In the genomic region with DNA sequence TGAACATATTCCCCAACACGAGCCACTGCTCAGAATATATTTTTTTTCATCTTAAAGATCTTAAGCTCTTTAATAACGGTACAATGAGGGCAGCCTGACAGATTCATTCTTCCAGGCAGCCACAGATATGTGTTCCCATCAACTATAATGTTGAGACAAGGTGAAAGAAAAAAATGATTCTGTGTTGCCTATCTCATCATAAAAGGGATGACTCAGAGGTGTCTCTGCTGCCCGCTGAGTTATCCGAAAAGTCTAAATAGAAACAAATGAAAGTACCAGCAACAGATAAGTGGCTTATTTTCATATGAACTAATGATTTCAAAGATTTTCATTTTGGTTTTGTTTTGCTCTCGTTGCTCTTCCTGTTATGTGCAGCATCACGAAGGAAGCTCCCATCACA, we compare ENCODE assay signal across 27 cellular contexts.
"Had no signal": no experiment of that assay in that cellular context is flagged by ENCODE, and none has a peak within 500 bp of the region (broad histone marks: within the 10 kb centered on the region; RNA-seq: fewer than 3 reads in every experiment).

No MANE protein-coding gene starts in this region.

- H3K4me1 ChIP-seq: stomach, suprapubic skin, testis, thyroid gland, tibial artery, transverse colon, upper lobe of left lung, upper lobe of right lung, uterus, vagina had no signal

- H3K36me3 Mint-ChIP-seq: stimulated activated effector memory CD8-positive, alpha-beta T cell treated with anti-CD3 and anti-CD28 coated beads, Interleukin-12 subunit alpha, Interleukin-12 subunit beta, amount 100 ng/mL, for 72 hours; stimulated activated memory B cell treated with anti-CD40 and anti-IgM and Interleukin-4, amounts not matched to agents 10 μg/mL and 1 μg/mL and 100 μg/mL, for 72 hours; stimulated activated naive B cell treated with anti-CD40 and anti-IgM and Interleukin-4, amounts not matched to agents 10 μg/mL and 1 μg/mL and 100 μg/mL, for 72 hours; type B pancreatic cell had no signal

- H3K27me3 ChIP-seq: stomach, suprapubic skin, testis, thyroid gland, tibial artery, tibial nerve, transverse colon, upper lobe of left lung, upper lobe of right lung, uterus, vagina had no signal

- H3K27me3 Mint-ChIP-seq: stimulated activated memory B cell treated with anti-CD40 and anti-IgM and Interleukin-4, amounts not matched to agents 10 μg/mL and 1 μg/mL and 100 μg/mL, for 72 hours; stimulated activated naive B cell treated with anti-CD40 and anti-IgM and Interleukin-4, amounts not matched to agents 10 μg/mL and 1 μg/mL and 100 μg/mL, for 72 hours; stimulated activated naive CD8-positive, alpha-beta T cell treated with anti-CD3 and anti-CD28 coated beads, Interleukin-15, amount 100 ng/mL, for 72 hours; stimulated activated naive CD8-positive, alpha-beta T cell treated with anti-CD3 and anti-CD28 coated beads, Interleukin-15, Interleukin-2, amounts not matched to agents 100 ng/mL and 50 ng/mL, for 24 hours; type B pancreatic cell had no signal

- H3K9me3 Mint-ChIP-seq: stimulated activated memory B cell treated with anti-CD40 and anti-IgM and Interleukin-4, amounts not matched to agents 10 μg/mL and 1 μg/mL and 100 μg/mL, for 72 hours; stimulated activated naive CD8-positive, alpha-beta T cell treated with anti-CD3 and anti-CD28 coated beads, Interleukin-15, amount 100 ng/mL, for 72 hours; type B pancreatic cell had no signal

- H3K27ac Mint-ChIP-seq: stimulated activated effector memory CD8-positive, alpha-beta T cell treated with anti-CD3 and anti-CD28 coated beads, Interleukin-12 subunit alpha, Interleukin-12 subunit beta, amount 100 ng/mL, for 72 hours; stimulated activated memory B cell treated with anti-CD40 and anti-IgM and Interleukin-4, amounts not matched to agents 10 μg/mL and 1 μg/mL and 100 μg/mL, for 72 hours; stimulated activated naive B cell treated with anti-CD40 and anti-IgM and Interleukin-4, amounts not matched to agents 10 μg/mL and 1 μg/mL and 100 μg/mL, for 72 hours; stimulated activated naive CD8-positive, alpha-beta T cell treated with anti-CD3 and anti-CD28 coated beads, Interleukin-15, amount 100 ng/mL, for 72 hours; stimulated activated naive CD8-positive, alpha-beta T cell treated with anti-CD3 and anti-CD28 coated beads, Interleukin-15, Interleukin-2, amounts not matched to agents 100 ng/mL and 50 ng/mL, for 24 hours; type B pancreatic cell had no signal

- DNase-seq: stimulated activated CD4-positive, alpha-beta T cell treated with anti-CD3 and anti-CD28 coated beads, Interleukin-2, amount 100 ng/mL, for 48 hours; stimulated activated CD4-positive, alpha-beta T cell treated with anti-CD3 and anti-CD28 coated beads, Interleukin-4, amount 100 ng/mL, for 1 hour; stimulated activated CD4-positive, alpha-beta T cell treated with anti-CD3 and anti-CD28 coated beads, Interleukin-4, amount 100 ng/mL, for 24 hours; stimulated activated CD4-positive, alpha-beta T cell treated with anti-CD3 and anti-CD28 coated beads, Interleukin-4, amount 100 ng/mL, for 4 hours; stimulated activated CD8-positive, alpha-beta memory T cell treated with anti-CD3 and anti-CD28 coated beads, Interleukin-4, amount 100 ng/mL, for 48 hours; stimulated activated naive B cell treated with anti-CD40 and anti-IgM and Interleukin-4, amounts not matched to agents 10 μg/mL and 1 μg/mL and 100 μg/mL, for 72 hours; stimulated activated naive CD4-positive, alpha-beta T cell treated with Interleukin-2 at 50 U/mL for 16 hours; stimulated activated naive CD8-positive, alpha-beta T cell treated with anti-CD3 and anti-CD28 coated beads, Interleukin-15, amount 100 ng/mL, for 72 hours; stimulated activated naive CD8-positive, alpha-beta T cell treated with anti-CD3 and anti-CD28 coated beads, Interleukin-15, Interleukin-2, amounts not matched to agents 100 U/mL and 50 U/mL, for 24 hours; stomach; substantia nigra; testis; tibial artery; transverse colon; trophoblast cell; upper lobe of left lung; upper lobe of right lung; uterus had no signal

- H3K4me3 Mint-ChIP-seq: stimulated activated effector memory CD8-positive, alpha-beta T cell treated with anti-CD3 and anti-CD28 coated beads, Interleukin-12 subunit alpha, Interleukin-12 subunit beta, amount 100 ng/mL, for 72 hours; stimulated activated memory B cell treated with anti-CD40 and anti-IgM and Interleukin-4, amounts not matched to agents 10 μg/mL and 1 μg/mL and 100 μg/mL, for 72 hours; stimulated activated naive B cell treated with anti-CD40 and anti-IgM and Interleukin-4, amounts not matched to agents 10 μg/mL and 1 μg/mL and 100 μg/mL, for 72 hours; stimulated activated naive CD8-positive, alpha-beta T cell treated with anti-CD3 and anti-CD28 coated beads, Interleukin-15, amount 100 ng/mL, for 72 hours; stimulated activated naive CD8-positive, alpha-beta T cell treated with anti-CD3 and anti-CD28 coated beads, Interleukin-15, Interleukin-2, amounts not matched to agents 100 ng/mL and 50 ng/mL, for 24 hours; type B pancreatic cell had no signal

- H3K4me3 ChIP-seq: stomach, suprapubic skin, testis, thoracic aorta, thyroid gland, tibial artery, tibial nerve, transverse colon, upper lobe of left lung, upper lobe of right lung, uterus, vagina had no signal

- ATAC-seq: stimulated activated effector memory CD8-positive, alpha-beta T cell treated with anti-CD3 and anti-CD28 coated beads, Interleukin-12 subunit alpha, Interleukin-12 subunit beta, amount 100 ng/mL, for 72 hours; stimulated activated memory B cell treated with anti-CD40 and anti-IgM and Interleukin-4, amounts not matched to agents 10 μg/mL and 1 μg/mL and 100 μg/mL, for 72 hours; stimulated activated naive B cell treated with anti-CD40 and anti-IgM and Interleukin-4, amounts not matched to agents 10 μg/mL and 1 μg/mL and 100 μg/mL, for 72 hours; stimulated activated naive CD8-positive, alpha-beta T cell treated with anti-CD3 and anti-CD28 coated beads, Interleukin-15, amount 100 ng/mL, for 72 hours; stimulated activated naive CD8-positive, alpha-beta T cell treated with anti-CD3 and anti-CD28 coated beads, Interleukin-15, Interleukin-2, amounts not matched to agents 100 U/mL and 50 U/mL, for 24 hours; upper lobe of right lung had no signal

- H3K9me3 ChIP-seq: suprapubic skin, testis, thoracic aorta, thyroid gland, tibial artery, tibial nerve, transverse colon, upper lobe of left lung, upper lobe of right lung, uterus, vagina had no signal

- H3K27ac ChIP-seq: stomach, suprapubic skin, testis, thoracic aorta, thyroid gland, tibial artery, tibial nerve, transverse colon, upper lobe of left lung, upper lobe of right lung, uterus, vagina had no signal

- H3K4me1 Mint-ChIP-seq: stimulated activated effector memory CD8-positive, alpha-beta T cell treated with anti-CD3 and anti-CD28 coated beads, Interleukin-12 subunit alpha, Interleukin-12 subunit beta, amount 100 ng/mL, for 72 hours; stimulated activated memory B cell treated with anti-CD40 and anti-IgM and Interleukin-4, amounts not matched to agents 10 μg/mL and 1 μg/mL and 100 μg/mL, for 72 hours; stimulated activated naive B cell treated with anti-CD40 and anti-IgM and Interleukin-4, amounts not matched to agents 10 μg/mL and 1 μg/mL and 100 μg/mL, for 72 hours; stimulated activated naive CD8-positive, alpha-beta T cell treated with anti-CD3 and anti-CD28 coated beads, Interleukin-15, amount 100 ng/mL, for 72 hours had no signal

- H3K36me3 ChIP-seq: stomach, suprapubic skin, thoracic aorta, thyroid gland, tibial artery, tibial nerve, transverse colon, upper lobe of left lung, upper lobe of right lung, uterus, vagina had no signal
